In genomic region chr3:196947860-196948441, GRCh38 we compare ENCODE assay signal across 24 cellular contexts.
"Had no signal": no experiment of that assay in that cellular context is flagged by ENCODE, and none has a peak within 500 bp of the region (broad histone marks: within the 10 kb centered on the region; RNA-seq: fewer than 3 reads in every experiment).

No MANE protein-coding gene starts in this region.

- H3K9me3 ChIP-seq: adrenal gland, body of pancreas, Peyer's patch, SJSA1 had no signal

- H3K27ac ChIP-seq: adrenal gland, body of pancreas, Peyer's patch, RWPE1, SJSA1 had no signal

- ATAC-seq: body of pancreas had no signal

- H3K36me3 ChIP-seq: adrenal gland had no signal

- H3K4me3 ChIP-seq: adrenal gland, body of pancreas, Peyer's patch, SJSA1 had no signal

- DNase-seq: activated CD4-positive, alpha-beta T cell treated with anti-CD3 and anti-CD28 coated beads for 48 hours; activated CD4-positive, alpha-beta T cell treated with anti-CD3 and anti-CD28 coated beads, Interleukin-2, amount 50 U/mL, for 48 hours; activated CD4-positive, CD25-positive, alpha-beta regulatory T cell treated with anti-CD3 and anti-CD28 coated beads, Interleukin-2, amount 50 U/mL, for 72 hours; activated naive CD4-positive, alpha-beta T cell treated with anti-CD3 and anti-CD28 coated beads, Interleukin-2, amount 50 U/mL, for 16 hours; activated naive CD8-positive, alpha-beta T cell treated with anti-CD3 and anti-CD28 coated beads, Interleukin-2, amount 10 ng/mL, durations not matched to agents 7 days and 5 days; activated T-cell treated with anti-CD3 and anti-CD28 coated beads, Interleukin-2, amount 50 U/mL, for 1 hour; aorta; body of pancreas; central memory CD4-positive, alpha-beta T cell; Kasumi-1; KBM-7; NCI-H1105 treated with DMSO at 0.1 percent for 48 hours; NCI-H1436 treated with DMSO at 0.1 percent for 48 hours; NCI-H187; NCI-H2081; NCI-H510A treated with DMSO at 0.1 percent for 48 hours; NK-92 treated with Interleukin-12 subunit alpha and Interleukin-12 subunit beta, amount 100 ng/mL, for 24 hours; Peyer's patch; SHP77; SW 1271 had no signal

- FAIRE-seq: bronchial epithelial cell had no signal

- H3K27me3 ChIP-seq: adrenal gland, body of pancreas, Peyer's patch, SJSA1 had no signal
